ENCODE assay signal across 8 cellular contexts in the genomic region with DNA sequence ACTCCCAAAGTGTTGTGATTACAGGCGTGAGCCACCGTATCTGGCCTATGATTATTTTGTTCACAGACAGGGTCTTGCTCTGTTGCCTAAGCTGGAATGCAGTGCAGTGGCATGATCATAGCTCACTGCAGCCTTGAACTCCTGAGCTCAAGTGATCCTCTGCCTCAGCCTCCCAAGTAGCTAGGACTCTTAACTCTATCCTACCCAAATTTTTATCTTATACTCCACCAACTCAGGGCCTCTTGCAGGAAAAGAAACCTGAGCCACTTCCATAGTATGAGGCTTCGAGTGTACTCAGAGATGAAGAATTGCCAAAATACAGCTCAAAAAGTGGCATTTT. TPM values are rescaled to one million over a fixed set of nuclear protein-coding genes. Genes with fewer than 3 reads are reported as not detected.
DNase-seq lines count a peak whose midpoint lies in the region; ATAC-seq and TF ChIP-seq lines count a peak whose summit lies in the region.

No MANE protein-coding gene starts in this region.

- no TSS peak for BruUV-seq in HCT116 (replicated peaks; lab: Mats Ljungman, UMichigan)

- peaks cover 17% of the 10 kb centered on the region for H3K4me1 Mint-ChIP-seq in WTC11

- ATAC-seq in HCT116 = no peak
- no peak for ATAC-seq in WTC11
- ATAC-seq in GM18861 (IDR thresholded peaks at IDR 0.05; ENCODE audit: unreplicated experiment) = no peak

- peak overlapping the region; percentile 81 for H3K4me3 Mint-ChIP-seq in WTC11

- no peaks in the 10 kb centered on the region for H3K27me3 Mint-ChIP-seq in WTC11 (ENCODE audit: low read depth)

- no peaks in the 10 kb centered on the region for H4K20me1 ChIP-seq in HCT116 (ENCODE audit: insufficient read depth)

- CTCF ChIA-PET in HCT116 (lab: Charles Lee) (interaction anchor here (1.2 kb wide), 1 partner anchor 10 kb away, joined by 3 read pairs; no protein-coding TSS in a partner anchor), WTC11 (lab: Charles Lee) (interaction anchor here (0.9 to 2.2 kb wide), 4 partner anchors 10 to 273 kb away, joined by 3 to 13 read pairs (median 6); no protein-coding TSS in a partner anchor)

- H3K9me2 ChIP-seq in HCT116 (ENCODE audit: insufficient read depth) = no peaks in the 10 kb centered on the region

- H2AFZ ChIP-seq in HCT116 (ENCODE audit: low read depth, low read length, poor library complexity, severe bottlenecking) = peak overlapping the region; percentile 1

- H3K27ac ChIP-seq in HCT116 (ENCODE audit: low read depth, low read length) = peak overlapping the region; percentile 77; the same call in 1 of the 2 replicates

- peak overlapping the region; percentile 86 for H3K4me2 ChIP-seq in HCT116 (ENCODE audit: low read length)
- peak overlapping the region; percentile 97 for H3K4me2 ChIP-seq in skeletal muscle satellite cell (ENCODE audit: low read length)

- TF ChIP-seq POLR2A in HCT116 (IDR thresholded peaks at IDR 0.05; ENCODE audit: borderline replicate concordance, extremely low read depth, insufficient read depth, insufficient read length) = no peak

- no peak for DNase-seq in HCT116 (ENCODE audit: low read depth, low spot score)
- no peak for DNase-seq in WTC11 (ENCODE audit: low spot score)
- no peak for DNase-seq in foreskin fibroblast
- no peak for DNase-seq in NK-92 treated with Interleukin-12 subunit alpha and Interleukin-12 subunit beta, amount 100 ng/mL, for 24 hours (lab: John Stamatoyannopoulos, UW)
- DNase-seq in occipital lobe (lab: John Stamatoyannopoulos, UW) = no peak
- DNase-seq in DMS 273 treated with DMSO at 0.1 percent for 48 hours (lab: John Stamatoyannopoulos, UW) = no peak

- H3K9me3 ChIP-seq in HCT116 (ENCODE audit: control insufficient read depth in 1 of 2, insufficient read depth in 1 of 2, low read depth in 1 of 2, low read length in 2 of 2) (no peaks in the 10 kb centered on the region), skeletal muscle satellite cell (replicated peaks; ENCODE audit: low read length) (no peaks in the 10 kb centered on the region)

- H3K27ac Mint-ChIP-seq in WTC11 = peak overlapping the region; percentile 97

- H3K9me3 Mint-ChIP-seq in WTC11 = no peaks in the 10 kb centered on the region

- H3K27me3 ChIP-seq in HCT116 (ENCODE audit: insufficient read depth, low read length) (no peaks in the 10 kb centered on the region), skeletal muscle satellite cell (ENCODE audit: control insufficient read depth, insufficient read depth, low read length) (no peaks in the 10 kb centered on the region)

- TF ChIP-seq RAD21 in HCT116 (IDR thresholded peaks at IDR 0.05; ENCODE audit: low read depth) = no peak

- RAD21 ChIA-PET in HCT116 (lab: Charles Lee; ENCODE audit: low non-redundant PET in 1 of 2, low total read pairs in 2 of 2, uncharacterized antibody in 2 of 2, unreplicated experiment in 2 of 2) = no interaction called here

- POLR2A ChIA-PET in HCT116 (lab: Charles Lee) (interaction anchor here (0.7 to 1.7 kb wide), 2 partner anchors 25 to 105 kb away, joined by 3 to 4 read pairs; no protein-coding TSS in a partner anchor), WTC11 (lab: Charles Lee) (interaction anchor here (0.6 kb wide), 1 partner anchor 17 kb away, joined by 5 read pairs; no protein-coding TSS in a partner anchor)

- no peaks in the 10 kb centered on the region for H3K79me2 ChIP-seq in HCT116 (ENCODE audit: insufficient read depth, low read length)

- H3K36me3 ChIP-seq in HCT116 (ENCODE audit: control insufficient read depth in 1 of 2, insufficient read depth in 2 of 2, low read length in 2 of 2) (peaks cover 0 to 4% of the 10 kb centered on the region in 2 experiments; a peak in 1 of 4 replicates), skeletal muscle satellite cell (ENCODE audit: insufficient read depth, low read length) (peaks cover 8% of the 10 kb centered on the region)

- TF ChIP-seq CTCF in HCT116 (IDR thresholded peaks at IDR 0.05 in 2 of 3, conservative IDR thresholded peaks at IDR 0.05 in 1 of 3; ENCODE audit: borderline replicate concordance in 1 of 3, insufficient read depth in 1 of 3, low read depth in 2 of 3, low read length in 2 of 3) (no peak), WTC11 (IDR thresholded peaks at IDR 0.05) (no peak), foreskin fibroblast (IDR thresholded peaks at IDR 0.05; ENCODE audit: low read depth, low read length) (no peak)

- H3K9ac ChIP-seq in HCT116 (ENCODE audit: low read length) (peak overlapping the region; percentile 71), skeletal muscle satellite cell (ENCODE audit: low read depth, low read length) (peak overlapping the region; percentile 90)

- H3K36me3 Mint-ChIP-seq in WTC11 = peaks cover 22% of the 10 kb centered on the region

- H3K4me1 ChIP-seq in HCT116 (ENCODE audit: control insufficient read depth in 1 of 2, insufficient read depth in 2 of 2, low read length in 2 of 2) (peaks cover 4 to 17% of the 10 kb centered on the region in 2 experiments; a peak in 3 of 4 replicates), skeletal muscle satellite cell (ENCODE audit: control insufficient read depth, insufficient read depth, low read length) (peaks cover 17% of the 10 kb centered on the region)

- intact Hi-C loops in HCT116 (cut with micrococcal nuclease) = no loop called here

- H3K4me3 ChIP-seq in HCT116 (replicated peaks in 1 of 2; ENCODE audit: low read depth in 1 of 2, low read length in 2 of 2) (peak overlapping the region; percentile 71 to 90), foreskin fibroblast (ENCODE audit: low read depth in 1 of 2, low read length in 2 of 2) (peak overlapping the region; percentile 89 to 90), skeletal muscle satellite cell (ENCODE audit: low read length) (peak overlapping the region; percentile 99)

TF ChIP-seq in HCT116, 20 proteins besides CTCF, POLR2A, EP300 and RAD21 (continues in another document):
- TF ChIP-seq, protein P1, sequence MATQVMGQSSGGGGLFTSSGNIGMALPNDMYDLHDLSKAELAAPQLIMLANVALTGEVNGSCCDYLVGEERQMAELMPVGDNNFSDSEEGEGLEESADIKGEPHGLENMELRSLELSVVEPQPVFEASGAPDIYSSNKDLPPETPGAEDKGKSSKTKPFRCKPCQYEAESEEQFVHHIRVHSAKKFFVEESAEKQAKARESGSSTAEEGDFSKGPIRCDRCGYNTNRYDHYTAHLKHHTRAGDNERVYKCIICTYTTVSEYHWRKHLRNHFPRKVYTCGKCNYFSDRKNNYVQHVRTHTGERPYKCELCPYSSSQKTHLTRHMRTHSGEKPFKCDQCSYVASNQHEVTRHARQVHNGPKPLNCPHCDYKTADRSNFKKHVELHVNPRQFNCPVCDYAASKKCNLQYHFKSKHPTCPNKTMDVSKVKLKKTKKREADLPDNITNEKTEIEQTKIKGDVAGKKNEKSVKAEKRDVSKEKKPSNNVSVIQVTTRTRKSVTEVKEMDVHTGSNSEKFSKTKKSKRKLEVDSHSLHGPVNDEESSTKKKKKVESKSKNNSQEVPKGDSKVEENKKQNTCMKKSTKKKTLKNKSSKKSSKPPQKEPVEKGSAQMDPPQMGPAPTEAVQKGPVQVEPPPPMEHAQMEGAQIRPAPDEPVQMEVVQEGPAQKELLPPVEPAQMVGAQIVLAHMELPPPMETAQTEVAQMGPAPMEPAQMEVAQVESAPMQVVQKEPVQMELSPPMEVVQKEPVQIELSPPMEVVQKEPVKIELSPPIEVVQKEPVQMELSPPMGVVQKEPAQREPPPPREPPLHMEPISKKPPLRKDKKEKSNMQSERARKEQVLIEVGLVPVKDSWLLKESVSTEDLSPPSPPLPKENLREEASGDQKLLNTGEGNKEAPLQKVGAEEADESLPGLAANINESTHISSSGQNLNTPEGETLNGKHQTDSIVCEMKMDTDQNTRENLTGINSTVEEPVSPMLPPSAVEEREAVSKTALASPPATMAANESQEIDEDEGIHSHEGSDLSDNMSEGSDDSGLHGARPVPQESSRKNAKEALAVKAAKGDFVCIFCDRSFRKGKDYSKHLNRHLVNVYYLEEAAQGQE (IDR thresholded peaks at IDR 0.05; ENCODE audit: low read depth) = no peak
- TF ChIP-seq ZNF274 (IDR thresholded peaks at IDR 0.05; ENCODE audit: low read depth, low read length) = no peak
- TF ChIP-seq POLR2AphosphoS5 (IDR thresholded peaks at IDR 0.05; ENCODE audit: low read depth, low read length) = no peak

TF ChIP-seq in WTC11, 78 proteins besides CTCF, POLR2A, EP300 and RAD21:
- no peak for TF ChIP-seq CDX4 (CRISPR knock-in tag; IDR thresholded peaks at IDR 0.05; ENCODE audit: borderline replicate concordance)
- TF ChIP-seq MLX (CRISPR knock-in tag; IDR thresholded peaks at IDR 0.05) = no peak

RNA-seq across cellular contexts. Expression of gene MMAB, which starts 0.8 kb away (rescaled TPM):
- total RNA-seq in HCT116 (2021; ENCODE audit: unreplicated experiment) (34.9 TPM), WTC11 (2021) (22.0 to 28.7 TPM (median 27.4 TPM) in 3 replicates), occipital lobe (10.8 TPM)
- polyA plus RNA-seq in HCT116 (2012) = 35.1 and 36.8 TPM in 2 replicates
- 20.8 and 27.9 TPM in 2 replicates for total RNA-seq in skeletal muscle satellite cell (2012; rRNA removed)

RNA-seq across cellular contexts. Expression of gene MVK, which starts 1.1 kb away (rescaled TPM):
- total RNA-seq in HCT116 (2021; ENCODE audit: unreplicated experiment) (17.3 TPM), WTC11 (2021) (13.2 to 15.3 TPM (median 13.9 TPM) in 3 replicates), occipital lobe (18.6 TPM)
- polyA plus RNA-seq in HCT116 (2012) = 19.2 and 20.3 TPM in 2 replicates
- 10.5 and 19.5 TPM in 2 replicates for total RNA-seq in skeletal muscle satellite cell (2012; rRNA removed)
